In the genomic region with DNA sequence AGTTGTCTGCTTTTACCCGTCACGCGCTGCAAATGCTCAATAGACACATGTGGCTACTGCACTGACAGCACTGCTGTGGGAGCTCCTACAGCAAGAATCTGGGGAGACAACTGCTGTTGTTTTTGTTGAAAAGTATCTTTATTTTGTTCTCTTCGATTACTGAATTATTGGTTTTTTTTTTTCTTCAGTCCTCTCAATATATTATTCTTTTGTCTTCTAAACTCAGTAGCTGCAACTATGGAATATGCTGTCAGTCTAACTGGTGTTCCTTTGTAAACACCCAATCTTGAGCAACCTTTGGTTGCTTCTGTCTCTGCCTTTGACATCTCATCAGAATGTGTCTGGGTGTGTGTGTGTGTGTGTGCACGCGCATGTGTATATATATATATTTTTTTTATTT, we compare ENCODE assay signal across 24 cellular contexts. TPM values are rescaled to one million over a fixed set of nuclear protein-coding genes. Genes with fewer than 3 reads are reported as not detected.
DNase-seq lines count a peak whose midpoint lies in the region; ATAC-seq, FAIRE-seq and TF ChIP-seq lines count a peak whose summit lies in the region.
"Had no signal": no experiment of that assay in that cellular context is flagged by ENCODE, and none has a peak within 500 bp of the region (broad histone marks: within the 10 kb centered on the region; RNA-seq: fewer than 3 reads in every experiment).

No MANE protein-coding gene starts in this region.

- H3K4me1 ChIP-seq in cardiac muscle cell (ENCODE audit: low read depth) (peaks cover 36% of the 10 kb centered on the region), astrocyte (ENCODE audit: insufficient read depth, low read length) (no peaks in the 10 kb centered on the region), body of pancreas (peaks cover 13% of the 10 kb centered on the region)
- H3K4me1 ChIP-seq: BE2C; BLaER1 treated with 17β-estradiol and CSF1 and Interleukin-3, amounts not matched to agents 10 nM and 100 nM had no signal

- no peak overlapping the region for H2AFZ ChIP-seq in astrocyte (ENCODE audit: low read depth, low read length)
- H2AFZ ChIP-seq: GM23248 had no signal

- in situ Hi-C loops in brain microvascular endothelial cell (cut with HindIII; ENCODE audit: low pct_ligation_motif_present, low sequenced_read_pairs) = no loop called here

- WGBS in body of pancreas, 2 donors = 84 to 88% methylated on average over 6 of the region's 6 CpGs

- peaks cover 22% of the 10 kb centered on the region for H3K36me3 ChIP-seq in cardiac muscle cell
- H3K36me3 ChIP-seq in astrocyte (ENCODE audit: insufficient read depth, low read length) = peaks cover 24% of the 10 kb centered on the region
- H3K36me3 ChIP-seq in body of pancreas (replicated peaks in 1 of 2; ENCODE audit: insufficient read depth in 1 of 2, low read depth in 2 of 2) = peaks cover 0 to 5% of the 10 kb centered on the region in 2 donors
- H3K36me3 ChIP-seq in brain microvascular endothelial cell (replicated peaks) = peaks cover 21% of the 10 kb centered on the region

- intact Hi-C loops in cardiac septum (cut with DNase I) = no loop called here
- intact Hi-C loops in body of pancreas (cut with DNase I) = no loop called here

- H4K20me1 ChIP-seq in astrocyte (ENCODE audit: insufficient read depth, low read length) = peaks cover 36% of the 10 kb centered on the region

- no peaks in the 10 kb centered on the region for H3K27me3 ChIP-seq in cardiac muscle cell
- H3K27me3 ChIP-seq in astrocyte (ENCODE audit: insufficient read depth, low read length) = no peaks in the 10 kb centered on the region
- no peaks in the 10 kb centered on the region for H3K27me3 ChIP-seq in body of pancreas
- no peaks in the 10 kb centered on the region for H3K27me3 ChIP-seq in brain microvascular endothelial cell (replicated peaks)
- H3K27me3 ChIP-seq: BE2C; BLaER1 treated with 17β-estradiol and CSF1 and Interleukin-3, amounts not matched to agents 10 nM and 100 nM had no signal

- no peak for TF ChIP-seq POLR2A in body of pancreas (IDR thresholded peaks at IDR 0.05)

- no peak overlapping the region for H3K4me3 Mint-ChIP-seq in astrocyte (ENCODE audit: unreplicated experiment)
- H3K4me3 Mint-ChIP-seq: CD14-positive monocyte; CD4-positive, alpha-beta T cell; CD8-positive, alpha-beta memory T cell had no signal

- H3K9me3 ChIP-seq in cardiac muscle cell (ENCODE audit: low read depth) (no peaks in the 10 kb centered on the region), astrocyte (ENCODE audit: insufficient read depth, low read depth, low read length) (no peaks in the 10 kb centered on the region), body of pancreas (no peaks in the 10 kb centered on the region)
- H3K9me3 ChIP-seq: BE2C; BLaER1 treated with 17β-estradiol and CSF1 and Interleukin-3, amounts not matched to agents 10 nM and 100 nM had no signal

- no peak for FAIRE-seq in astrocyte (lab: Jason Lieb, UNC)
- FAIRE-seq: A204.1, D721Med, GM12878, GM19239, H1 had no signal

- no peak for DNase-seq in cardiac muscle cell (ENCODE audit: low read depth in 1 of 2, low spot score in 1 of 2)
- no peak for DNase-seq in cardiac septum (ENCODE audit: low spot score)
- DNase-seq in astrocyte (ENCODE audit: low read depth) = no peak
- DNase-seq in medulla oblongata (ENCODE audit: extremely low spot score) = peak; percentile 41
- DNase-seq in body of pancreas = no peak
- no peak for DNase-seq in brain microvascular endothelial cell
- DNase-seq: BE2C; CD4-positive, alpha-beta T cell; CD8-positive, alpha-beta memory T cell; DMS 273 treated with DMSO at 0.1 percent for 48 hours; DMS79; EL; GDM1; GM23248; H7; HCEC 1CT had no signal

- H3K36me3 Mint-ChIP-seq in astrocyte (ENCODE audit: low read depth, unreplicated experiment) = peaks cover 11% of the 10 kb centered on the region

- H3K27me3 Mint-ChIP-seq in astrocyte (ENCODE audit: low read depth, unreplicated experiment) = no peaks in the 10 kb centered on the region
- H3K27me3 Mint-ChIP-seq: CD4-positive, alpha-beta T cell; CD8-positive, alpha-beta memory T cell had no signal

- no peak overlapping the region for H3K4me2 ChIP-seq in astrocyte (ENCODE audit: low read length)
- H3K4me2 ChIP-seq: BLaER1 treated with 17β-estradiol and CSF1 and Interleukin-3, amounts not matched to agents 10 nM and 100 nM had no signal

- H3K9me3 Mint-ChIP-seq in astrocyte (ENCODE audit: unreplicated experiment) = no peaks in the 10 kb centered on the region
- H3K9me3 Mint-ChIP-seq: CD14-positive monocyte; CD4-positive, alpha-beta T cell; CD8-positive, alpha-beta memory T cell had no signal

- H3K4me1 Mint-ChIP-seq in astrocyte (ENCODE audit: low read depth, unreplicated experiment) = peaks cover 4% of the 10 kb centered on the region
- H3K4me1 Mint-ChIP-seq: CD14-positive monocyte had no signal

- TF ChIP-seq CTCF in cardiac muscle cell (IDR thresholded peaks at IDR 0.05; ENCODE audit: low read depth, low read length) (no peak), astrocyte (IDR thresholded peaks at IDR 0.05; ENCODE audit: insufficient read depth, low read depth, low read length) (no peak), body of pancreas (IDR thresholded peaks at IDR 0.05) (no peak), brain microvascular endothelial cell (IDR thresholded peaks at IDR 0.05; ENCODE audit: low read depth, low read length, missing control alignments) (no peak)

- H3K79me2 ChIP-seq in astrocyte (ENCODE audit: insufficient read depth, low read length) = peaks cover 75% of the 10 kb centered on the region

- H3K9ac ChIP-seq in astrocyte (ENCODE audit: low read length) = no peak overlapping the region
- H3K9ac ChIP-seq: BLaER1 treated with 17β-estradiol and CSF1 and Interleukin-3, amounts not matched to agents 10 nM and 100 nM; GM23248 had no signal

- peak overlapping the region; percentile 41 for H3K27ac Mint-ChIP-seq in astrocyte (ENCODE audit: unreplicated experiment)
- H3K27ac Mint-ChIP-seq: CD14-positive monocyte; CD4-positive, alpha-beta T cell; CD8-positive, alpha-beta memory T cell had no signal

- H3K27ac ChIP-seq in cardiac muscle cell (peak overlapping the region; percentile 61), astrocyte (ENCODE audit: low read depth, low read length) (no peak overlapping the region), body of pancreas (no peak overlapping the region), brain microvascular endothelial cell (no peak overlapping the region)
- H3K27ac ChIP-seq: 22Rv1; BLaER1 treated with 17β-estradiol and CSF1 and Interleukin-3, amounts not matched to agents 10 nM and 100 nM; GM23248 had no signal

- no peak for ATAC-seq in body of pancreas
- ATAC-seq: GM12878 had no signal

- H3K4me3 ChIP-seq in cardiac muscle cell = no peak overlapping the region
- no peak overlapping the region for H3K4me3 ChIP-seq in astrocyte (ENCODE audit: insufficient read depth, low read depth, low read length)
- no peak overlapping the region for H3K4me3 ChIP-seq in body of pancreas
- H3K4me3 ChIP-seq in brain microvascular endothelial cell (ENCODE audit: low read depth, low read length) = no peak overlapping the region
- H3K4me3 ChIP-seq: BLaER1 treated with 17β-estradiol and CSF1 and Interleukin-3, amounts not matched to agents 10 nM and 100 nM; GM12878; GM23248 had no signal

RNA-seq across cellular contexts. Expression of gene DCP1A, which starts 12.6 kb away (rescaled TPM):
- total RNA-seq in cardiac muscle cell (23.0 and 34.3 TPM in 2 replicates), cardiac septum (17.3 TPM), astrocyte (24.9 and 25.0 TPM in 2 replicates), body of pancreas (10 to 100 TPM; 11.9 to 21.8 TPM)
- polyA plus RNA-seq in cardiac muscle cell = 67.0 and 107 TPM in 2 replicates
